In genomic region chr11:128469220-128469619, GRCh38 we compare ENCODE assay signal across 9 cellular contexts.
DNase-seq lines count a peak whose midpoint lies in the region; ATAC-seq and TF ChIP-seq lines count a peak whose summit lies in the region.
"Had no signal": no experiment of that assay in that cellular context is flagged by ENCODE, and none has a peak within 500 bp of the region (broad histone marks: within the 10 kb centered on the region; RNA-seq: fewer than 3 reads in every experiment).

No MANE protein-coding gene starts in this region.

- no peaks in the 10 kb centered on the region for H3K27me3 Mint-ChIP-seq in Calu3 (ENCODE audit: unreplicated experiment)

- TF ChIP-seq CTCF in Calu3 (IDR thresholded peaks at IDR 0.05; ENCODE audit: unreplicated experiment) (no peak), brain microvascular endothelial cell (IDR thresholded peaks at IDR 0.05; ENCODE audit: low read depth, low read length, missing control alignments) (no peak)

- CTCF ChIA-PET in Calu3 (lab: Charles Lee) = interaction anchor here (2.4 kb wide), 1 partner anchor 177 kb away, joined by 5 read pairs; no protein-coding TSS in a partner anchor

- H3K4me3 ChIP-seq in brain microvascular endothelial cell (ENCODE audit: low read depth, low read length) = no peak overlapping the region

- H3K27ac ChIP-seq in brain microvascular endothelial cell = peak overlapping the region; percentile 97

- intact Hi-C loops in Calu3 (cut with micrococcal nuclease; ENCODE audit: unreplicated experiment) = loop anchor here (5.0 kb wide), 3 partner anchors 33 to 177 kb away; no protein-coding TSS in a partner anchor

- in situ Hi-C loops in brain microvascular endothelial cell (cut with HindIII; ENCODE audit: low pct_ligation_motif_present, low sequenced_read_pairs) = no loop called here

- H3K27me3 ChIP-seq in brain microvascular endothelial cell (replicated peaks) = no peaks in the 10 kb centered on the region

- BruUV-seq in Calu3 (replicated peaks; lab: Mats Ljungman, UMichigan) = no TSS peak

- H3K36me3 ChIP-seq in brain microvascular endothelial cell (replicated peaks) = peaks cover 47% of the 10 kb centered on the region

- DNase-seq in Calu3 = no peak
- DNase-seq in GM19238 (ENCODE audit: insufficient read length, low spot score) = peak; percentile 43
- no peak for DNase-seq in brain microvascular endothelial cell
- DNase-seq in NCI-H2107 (lab: John Stamatoyannopoulos, UW) = no peak
- no peak for DNase-seq in iPS-NIHi7 (ENCODE audit: extremely low spot score)
- no peak for DNase-seq in dedifferentiated amniotic fluid mesenchymal stem cell (ENCODE audit: extremely low spot score)
- DNase-seq in NCI-H1417 (lab: John Stamatoyannopoulos, UW) = no peak

- no peaks in the 10 kb centered on the region for H3K9me3 Mint-ChIP-seq in Calu3 (ENCODE audit: low read depth, unreplicated experiment)

- peak; percentile 43 for ATAC-seq in HG03139 (IDR thresholded peaks at IDR 0.05; ENCODE audit: unreplicated experiment)
- ATAC-seq: HCT116 had no signal

- H3K36me3 Mint-ChIP-seq in Calu3 (ENCODE audit: insufficient read depth, unreplicated experiment) = peaks cover 24% of the 10 kb centered on the region

- no peak overlapping the region for H3K4me3 Mint-ChIP-seq in Calu3 (ENCODE audit: low read depth, unreplicated experiment)

- peak overlapping the region; percentile 74 for H3K27ac Mint-ChIP-seq in Calu3 (ENCODE audit: unreplicated experiment)

- H3K4me1 Mint-ChIP-seq in Calu3 (ENCODE audit: low read depth, unreplicated experiment) = peaks cover 63% of the 10 kb centered on the region
